28 cellular contexts compared by ENCODE assay signal in the genomic region with DNA sequence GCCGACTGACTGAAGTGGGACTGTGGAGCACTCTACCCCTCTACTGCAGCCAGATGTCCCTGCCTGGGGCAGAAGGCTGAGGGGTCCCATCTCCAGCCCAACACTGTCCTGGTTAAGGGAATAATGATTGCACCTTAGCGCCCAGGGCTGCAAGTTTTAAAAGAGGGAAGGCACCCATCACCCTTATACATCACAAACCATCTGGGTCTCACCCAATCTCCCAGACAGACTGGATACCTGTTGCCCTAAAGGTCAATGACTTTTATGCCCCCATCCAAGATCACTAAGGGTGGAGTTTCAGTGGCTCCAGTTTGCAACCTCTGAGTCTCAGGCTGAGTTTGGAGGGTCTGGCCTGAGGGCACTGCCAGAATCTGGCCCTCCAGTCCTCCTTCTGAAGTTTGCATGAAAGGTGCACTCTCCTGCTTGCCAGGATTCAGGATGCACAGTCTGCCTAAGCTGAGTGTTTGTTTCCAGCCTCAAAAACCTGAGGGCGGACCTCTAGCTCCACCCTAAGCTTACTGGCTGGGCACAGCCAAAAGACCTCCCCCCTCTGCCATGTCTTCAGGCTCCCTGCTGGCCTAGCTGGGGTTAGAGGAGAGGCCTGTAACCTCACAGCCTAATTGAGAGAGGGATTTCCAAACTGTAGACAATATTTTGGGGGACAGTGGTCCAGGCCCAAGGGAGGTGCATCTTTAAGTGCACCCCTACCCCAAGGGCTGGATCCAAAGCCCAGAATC. TPM values are rescaled to one million over a fixed set of nuclear protein-coding genes. Genes with fewer than 3 reads are reported as not detected.
A peak's percentile ranks its signal among the peaks of the same experiment; 100 is the strongest.
DNase-seq lines count a peak whose midpoint lies in the region; ATAC-seq and TF ChIP-seq lines count a peak whose summit lies in the region.
"Had no signal": no experiment of that assay in that cellular context is flagged by ENCODE, and none has a peak within 500 bp of the region (broad histone marks: within the 10 kb centered on the region; RNA-seq: fewer than 3 reads in every experiment).

No MANE protein-coding gene starts in this region.

- no peaks in the 10 kb centered on the region for H3K9me3 Mint-ChIP-seq in activated naive CD4-positive, alpha-beta T cell treated with anti-CD3 and anti-CD28 coated beads, Interleukin-2, amount 50 U/mL, for 24 hours
- no peaks in the 10 kb centered on the region for H3K9me3 Mint-ChIP-seq in activated naive CD4-positive, alpha-beta T cell treated with anti-CD3 and anti-CD28 coated beads for 36 hours
- no peaks in the 10 kb centered on the region for H3K9me3 Mint-ChIP-seq in neural crest cell
- H3K9me3 Mint-ChIP-seq: HFFc6; natural killer cell treated with Interleukin-12 subunit alpha and Interleukin-12 subunit beta and Interleukin-15 and Interleukin-18, amount 100 ng/mL, for 72 hours had no signal

- peak overlapping the region; percentile 95 for H3K4me3 ChIP-seq in epithelial cell of proximal tubule (ENCODE audit: low read depth, low read length)
- peak overlapping the region in 1 of 2 donors; percentile 54 for H3K4me3 ChIP-seq in vagina
- H3K4me3 ChIP-seq: A549, left lung, sigmoid colon, upper lobe of right lung had no signal

- H3K4me3 Mint-ChIP-seq in activated naive CD4-positive, alpha-beta T cell treated with anti-CD3 and anti-CD28 coated beads, Interleukin-2, amount 50 U/mL, for 24 hours: no peak overlapping the region
- no peak overlapping the region for H3K4me3 Mint-ChIP-seq in activated naive CD4-positive, alpha-beta T cell treated with anti-CD3 and anti-CD28 coated beads for 36 hours
- H3K4me3 Mint-ChIP-seq in neural crest cell: peak overlapping the region; percentile 84
- H3K4me3 Mint-ChIP-seq: HFFc6; natural killer cell treated with Interleukin-12 subunit alpha and Interleukin-12 subunit beta and Interleukin-15 and Interleukin-18, amount 100 ng/mL, for 72 hours; T-helper 17 cell had no signal

- peak overlapping the region; percentile 79 for H3K27ac Mint-ChIP-seq in activated naive CD4-positive, alpha-beta T cell treated with anti-CD3 and anti-CD28 coated beads, Interleukin-2, amount 50 U/mL, for 24 hours
- H3K27ac Mint-ChIP-seq in activated naive CD4-positive, alpha-beta T cell treated with anti-CD3 and anti-CD28 coated beads for 36 hours: no peak overlapping the region
- no peak overlapping the region for H3K27ac Mint-ChIP-seq in neural crest cell (ENCODE audit: unreplicated experiment)
- H3K27ac Mint-ChIP-seq: HFFc6; IgD-negative memory B cell; natural killer cell treated with Interleukin-12 subunit alpha and Interleukin-12 subunit beta and Interleukin-15 and Interleukin-18, amount 100 ng/mL, for 72 hours; progenitor cell of endocrine pancreas; T-helper 17 cell had no signal

- H3K36me3 ChIP-seq in vagina: no peaks in the 10 kb centered on the region
- H3K36me3 ChIP-seq: BE2C, left lung, sigmoid colon, upper lobe of right lung had no signal

- ATAC-seq in GM19324 (IDR thresholded peaks at IDR 0.05; ENCODE audit: low FRiP score, unreplicated experiment): no peak
- ATAC-seq: A549; left lung; natural killer cell treated with Interleukin-12 subunit alpha and Interleukin-12 subunit beta and Interleukin-15 and Interleukin-18, amount 100 ng/mL, for 72 hours; T-helper 17 cell; upper lobe of right lung had no signal

- CTCF ChIA-PET in activated naive CD4-positive, alpha-beta T cell treated with anti-CD3 and anti-CD28 coated beads for 36 hours (lab: Charles Lee): interaction anchor here (0.6 to 1.0 kb wide), 2 partner anchors 324 to 333 kb away, joined by 3 to 4 read pairs; no protein-coding TSS in a partner anchor

- TF ChIP-seq POLR2A in vagina (IDR thresholded peaks at IDR 0.05): no peak

- TF ChIP-seq CTCF in epithelial cell of proximal tubule (conservative IDR thresholded peaks at IDR 0.05; ENCODE audit: low read depth, low read length): no peak
- TF ChIP-seq CTCF in neural crest cell (conservative IDR thresholded peaks at IDR 0.05): no peak
- TF ChIP-seq CTCF in vagina (IDR thresholded peaks at IDR 0.05): no peak

- H3K27me3 Mint-ChIP-seq in activated naive CD4-positive, alpha-beta T cell treated with anti-CD3 and anti-CD28 coated beads, Interleukin-2, amount 50 U/mL, for 24 hours: peaks cover 46% of the 10 kb centered on the region
- peaks cover 73% of the 10 kb centered on the region for H3K27me3 Mint-ChIP-seq in activated naive CD4-positive, alpha-beta T cell treated with anti-CD3 and anti-CD28 coated beads for 36 hours (ENCODE audit: low read depth)
- H3K27me3 Mint-ChIP-seq in neural crest cell (ENCODE audit: low read depth): peaks cover 99% of the 10 kb centered on the region

- H3K27me3 ChIP-seq in vagina: peaks cover 22% of the 10 kb centered on the region

- peak overlapping the region; percentile 60 for H3K27ac ChIP-seq in vagina
- H3K27ac ChIP-seq: A549, left lung, RWPE1, sigmoid colon, upper lobe of right lung had no signal

- no peaks in the 10 kb centered on the region for H3K9me3 ChIP-seq in vagina
- H3K9me3 ChIP-seq: A549, BE2C, left lung, sigmoid colon, SK-N-SH, upper lobe of right lung had no signal

- H3K4me1 ChIP-seq in vagina: peaks cover 58% of the 10 kb centered on the region
- H3K4me1 ChIP-seq: BE2C had no signal

- no peaks in the 10 kb centered on the region for H3K36me3 Mint-ChIP-seq in activated naive CD4-positive, alpha-beta T cell treated with anti-CD3 and anti-CD28 coated beads, Interleukin-2, amount 50 U/mL, for 24 hours
- no peaks in the 10 kb centered on the region for H3K36me3 Mint-ChIP-seq in activated naive CD4-positive, alpha-beta T cell treated with anti-CD3 and anti-CD28 coated beads for 36 hours (ENCODE audit: low read depth)
- no peaks in the 10 kb centered on the region for H3K36me3 Mint-ChIP-seq in neural crest cell (ENCODE audit: low read depth)
- H3K36me3 Mint-ChIP-seq: IgD-negative memory B cell; natural killer cell treated with Interleukin-12 subunit alpha and Interleukin-12 subunit beta and Interleukin-15 and Interleukin-18, amount 100 ng/mL, for 72 hours had no signal

- intact Hi-C loops in activated naive CD4-positive, alpha-beta T cell treated with anti-CD3 and anti-CD28 coated beads for 36 hours (cut with micrococcal nuclease): loop anchor here (2.0 to 10.0 kb wide), 6 partner anchors 145 to 883 kb away; partner anchors contain the start of gene PDZD8
- intact Hi-C loops in vagina (cut with DNase I): loop anchor here (10.0 kb wide), 1 partner anchor 705 kb away; no protein-coding TSS in a partner anchor

- DNase-seq in activated naive CD4-positive, alpha-beta T cell treated with anti-CD3 and anti-CD28 coated beads for 36 hours: no peak
- DNase-seq in epithelial cell of proximal tubule (ENCODE audit: low read depth) (no peak), neural crest cell (ENCODE audit: low read depth, low spot score) (no peak), vagina (ENCODE audit: extremely low spot score in 2 of 2) (no peak), MV-4-11 (lab: John Stamatoyannopoulos, UW) (no peak), DMS79 (lab: John Stamatoyannopoulos, UW) (no peak)
- DNase-seq: activated CD4-positive, alpha-beta T cell treated with anti-CD3 and anti-CD28 coated beads for 1 hour; activated naive CD4-positive, alpha-beta T cell; activated T-cell treated with anti-CD3 and anti-CD28 coated beads, Interleukin-2, amount 50 U/mL, for 1 hour; BE2C; dermis blood vessel endothelial cell; HFFc6; left lung; midbrain; NCI-H1105; NCI-H2029 treated with DMSO at 0.1 percent for 48 hours; NCI-H2227 treated with DMSO at 0.1 percent for 48 hours; sigmoid colon; SK-N-SH; T-helper 17 cell; upper lobe of right lung had no signal

- H3K4me1 Mint-ChIP-seq in activated naive CD4-positive, alpha-beta T cell treated with anti-CD3 and anti-CD28 coated beads, Interleukin-2, amount 50 U/mL, for 24 hours: peaks cover 16% of the 10 kb centered on the region
- H3K4me1 Mint-ChIP-seq in activated naive CD4-positive, alpha-beta T cell treated with anti-CD3 and anti-CD28 coated beads for 36 hours (ENCODE audit: low read depth): peaks cover 28% of the 10 kb centered on the region
- peaks cover 22% of the 10 kb centered on the region for H3K4me1 Mint-ChIP-seq in neural crest cell

RNA-seq across cellular contexts. Expression of gene EMX2, which starts 2.5 kb away (rescaled TPM):
- not detected for total RNA-seq in activated naive CD4-positive, alpha-beta T cell treated with anti-CD3 and anti-CD28 coated beads for 36 hours
- total RNA-seq in epithelial cell of proximal tubule (5.7 and 10.7 TPM in 2 replicates), neural crest cell (1.0 and 1.1 TPM in 2 replicates), vagina (0.74 TPM)
- total RNA-seq: HFFc6; left lung; natural killer cell treated with Interleukin-12 subunit alpha and Interleukin-12 subunit beta and Interleukin-15 and Interleukin-18, amount 100 ng/mL, for 72 hours; progenitor cell of endocrine pancreas; T-helper 17 cell; upper lobe of right lung had no signal
